Comparison of ENCODE assay signal across 27 cellular contexts in genomic region chr21:29487154-29487553, GRCh38.
DNase-seq lines count a peak whose midpoint lies in the region; TF ChIP-seq lines count a peak whose summit lies in the region.
"Had no signal": no experiment of that assay in that cellular context is flagged by ENCODE, and none has a peak within 500 bp of the region (broad histone marks: within the 10 kb centered on the region; RNA-seq: fewer than 3 reads in every experiment).

No MANE protein-coding gene starts in this region.

- peak overlapping the region; percentile 64 for H3K27ac ChIP-seq in caudate nucleus (ENCODE audit: low read depth, low read length)
- H3K27ac ChIP-seq in mesodermal cell (ENCODE audit: low read depth, low read length, severe bottlenecking) = peak overlapping the region; percentile 6
- no peak overlapping the region for H3K27ac ChIP-seq in prostate gland
- H3K27ac ChIP-seq: cardiac muscle cell, esophagus muscularis mucosa, foreskin keratinocyte, spleen, suprapubic skin had no signal

- no peaks in the 10 kb centered on the region for H3K4me1 ChIP-seq in mesodermal cell (ENCODE audit: control insufficient read depth, insufficient read depth, low read length, poor library complexity, severe bottlenecking)
- no peaks in the 10 kb centered on the region for H3K4me1 ChIP-seq in prostate gland (replicated peaks)
- H3K4me1 ChIP-seq: esophagus muscularis mucosa, foreskin keratinocyte, spleen, suprapubic skin had no signal

- DNase-seq in NCI-H1048 (lab: John Stamatoyannopoulos, UW) (peak; percentile 73), caudate nucleus (lab: John Stamatoyannopoulos, UW) (peak in 8 of 61 donors; percentile 5 to 54 (median 6)), renal cortical epithelial cell (ENCODE audit: low read depth) (peak; percentile 11), prostate gland (ENCODE audit: low spot score) (no peak)
- DNase-seq in stimulated activated CD4-positive, alpha-beta T cell treated with anti-CD3 and anti-CD28 coated beads, Interleukin-1b, Interleukin-23, amount 100 ng/mL, for 48 hours = no peak
- DNase-seq in activated naive CD4-positive, alpha-beta T cell treated with anti-CD3 and anti-CD28 coated beads for 36 hours = no peak
- DNase-seq: activated CD4-positive, alpha-beta memory T cell treated with anti-CD3 and anti-CD28 coated beads, Interleukin-2, amount 10 ng/mL, durations not matched to agents 7 days and 5 days; activated CD4-positive, alpha-beta T cell treated with anti-CD3 and anti-CD28 coated beads for 1 hour; activated CD8-positive, alpha-beta memory T cell treated with anti-CD3 and anti-CD28 coated beads, Interleukin-2, amount 50 U/mL, for 48 hours; cortex of kidney; DND-41; foreskin keratinocyte; immature natural killer cell; Karpas-422; mesenchymal stem cell; NCI-H187; NCI-H69; right cardiac atrium; spleen; stimulated activated CD4-positive, alpha-beta T cell treated with anti-CD3 and anti-CD28 coated beads, Interleukin-2, amount 100 ng/mL, for 48 hours had no signal

- no peaks in the 10 kb centered on the region for H3K36me3 ChIP-seq in mesodermal cell (ENCODE audit: control insufficient read depth, insufficient read depth, low read length)
- no peaks in the 10 kb centered on the region for H3K36me3 ChIP-seq in prostate gland
- H3K36me3 ChIP-seq: cardiac muscle cell, esophagus muscularis mucosa, spleen, suprapubic skin had no signal

- peaks cover 10% of the 10 kb centered on the region for H3K36me3 Mint-ChIP-seq in activated naive CD4-positive, alpha-beta T cell treated with anti-CD3 and anti-CD28 coated beads for 36 hours (ENCODE audit: low read depth)

- TF ChIP-seq CTCF in prostate gland (IDR thresholded peaks at IDR 0.05) = no peak

- no peaks in the 10 kb centered on the region for H3K27me3 Mint-ChIP-seq in activated naive CD4-positive, alpha-beta T cell treated with anti-CD3 and anti-CD28 coated beads for 36 hours (ENCODE audit: low read depth)
- H3K27me3 Mint-ChIP-seq: activated CD4-positive, alpha-beta memory T cell treated with anti-CD3 and anti-CD28 coated beads, Interleukin-2, amount 10 ng/mL, durations not matched to agents 7 days and 5 days had no signal

- H3K4me3 Mint-ChIP-seq in activated naive CD4-positive, alpha-beta T cell treated with anti-CD3 and anti-CD28 coated beads for 36 hours = no peak overlapping the region
- H3K4me3 Mint-ChIP-seq: activated CD4-positive, alpha-beta memory T cell treated with anti-CD3 and anti-CD28 coated beads, Interleukin-2, amount 10 ng/mL, durations not matched to agents 7 days and 5 days; CD14-positive monocyte; immature natural killer cell had no signal

- H3K4me3 ChIP-seq in mesodermal cell (ENCODE audit: extremely low read depth, insufficient read depth, low read length, poor library complexity, severe bottlenecking) (no peak overlapping the region), prostate gland (no peak overlapping the region)
- H3K4me3 ChIP-seq: cardiac muscle cell, esophagus muscularis mucosa, spleen, suprapubic skin had no signal

- H3K9me3 ChIP-seq in mesodermal cell (ENCODE audit: control insufficient read depth, low read length) (peaks cover 8% of the 10 kb centered on the region), prostate gland (no peaks in the 10 kb centered on the region)
- H3K9me3 ChIP-seq: esophagus muscularis mucosa, suprapubic skin had no signal

- no peaks in the 10 kb centered on the region for H3K27me3 ChIP-seq in prostate gland (replicated peaks; ENCODE audit: insufficient read depth)
- H3K27me3 ChIP-seq: cardiac muscle cell, esophagus muscularis mucosa, foreskin keratinocyte, spleen, suprapubic skin had no signal

- peaks cover 6% of the 10 kb centered on the region for H3K9me3 Mint-ChIP-seq in activated naive CD4-positive, alpha-beta T cell treated with anti-CD3 and anti-CD28 coated beads for 36 hours
- H3K9me3 Mint-ChIP-seq: immature natural killer cell had no signal

- CTCF ChIA-PET in activated naive CD4-positive, alpha-beta T cell treated with anti-CD3 and anti-CD28 coated beads for 36 hours (lab: Charles Lee) = interaction anchor here (2.1 kb wide), 1 partner anchor 10 kb away, joined by 9 read pairs; no protein-coding TSS in a partner anchor

- H3K4me1 Mint-ChIP-seq in activated naive CD4-positive, alpha-beta T cell treated with anti-CD3 and anti-CD28 coated beads for 36 hours (ENCODE audit: low read depth) = no peaks in the 10 kb centered on the region
- H3K4me1 Mint-ChIP-seq: activated CD4-positive, alpha-beta memory T cell treated with anti-CD3 and anti-CD28 coated beads, Interleukin-2, amount 10 ng/mL, durations not matched to agents 7 days and 5 days had no signal

- 73% methylated on average over 3 of the region's 4 CpGs; no CpG with 5 or more reads in 1 of the 2 experiments for WGBS in mesodermal cell (ENCODE audit: insufficient coverage in 2 of 2), 2 experiments
- 66% methylated on average over 4 of the region's 4 CpGs for WGBS in prostate gland

- no peak for TF ChIP-seq POLR2A in prostate gland (IDR thresholded peaks at IDR 0.05)

- no peak overlapping the region for H3K27ac Mint-ChIP-seq in activated naive CD4-positive, alpha-beta T cell treated with anti-CD3 and anti-CD28 coated beads for 36 hours
- H3K27ac Mint-ChIP-seq: activated CD4-positive, alpha-beta memory T cell treated with anti-CD3 and anti-CD28 coated beads, Interleukin-2, amount 10 ng/mL, durations not matched to agents 7 days and 5 days; activated naive CD4-positive, alpha-beta T cell treated with anti-CD3 and anti-CD28 coated beads, Interleukin-2, amount 50 U/mL, for 72 hours; activated T-helper 2 cell treated with anti-CD3 and anti-CD28 coated beads, Interferon-gamma antibody, Interleukin-2, Interleukin-4, amounts not matched to agents 10 μg/mL and 5 μg/mL and 100 μg/mL, durations not matched to agents 14 hours and 24 hours and 36 hours; CD14-positive monocyte; immature natural killer cell had no signal

- intact Hi-C loops in prostate gland (cut with DNase I) = no loop called here
- intact Hi-C loops in activated naive CD4-positive, alpha-beta T cell treated with anti-CD3 and anti-CD28 coated beads for 36 hours (cut with micrococcal nuclease) = no loop called here

Comparison
In these comparisons a context has a peak if more than half of its experiments do, and no peak if none do; other contexts are left out.
1. DNase-seq: peak in NCI-H1048 (single experiment) and renal cortical epithelial cell (single experiment); none in prostate gland (single experiment), stimulated activated CD4-positive, alpha-beta T cell treated with anti-CD3 and anti-CD28 coated beads, Interleukin-1b, Interleukin-23, amount 100 ng/mL, for 48 hours (single experiment) and activated naive CD4-positive, alpha-beta T cell treated with anti-CD3 and anti-CD28 coated beads for 36 hours (single experiment).
2. H3K27ac ChIP-seq: peak in caudate nucleus (single experiment) and mesodermal cell (single experiment); none in prostate gland (0 of 2).